8 cellular contexts compared by ENCODE assay signal in genomic region chr2:10864888-10865551, GRCh38. TPM values are rescaled to one million over a fixed set of nuclear protein-coding genes. Genes with fewer than 3 reads are reported as not detected.
A peak's percentile ranks its signal among the peaks of the same experiment; 100 is the strongest.
DNase-seq lines count a peak whose midpoint lies in the region; ATAC-seq, FAIRE-seq and TF ChIP-seq lines count a peak whose summit lies in the region.

No MANE protein-coding gene starts in this region.

- WGBS in spleen, 5 donors: 32 to 51% (median 41%) methylated on average over 13 of the region's 13 CpGs
- WGBS in testis, 2 donors: 78 to 81% methylated on average over 13 of the region's 13 CpGs

- no peaks in the 10 kb centered on the region for H3K9me2 ChIP-seq in DOHH2 (replicated peaks; ENCODE audit: control insufficient read depth, low read length)

- H3K4me3 Mint-ChIP-seq in activated CD8-positive, alpha-beta T cell treated with anti-CD3 and anti-CD28 coated beads, Interleukin-2, amount 10 ng/mL, durations not matched to agents 7 days and 5 days: no peak overlapping the region

- no peaks in the 10 kb centered on the region for H3K4me1 ChIP-seq in DOHH2 (ENCODE audit: control insufficient read depth, low read length)
- H3K4me1 ChIP-seq in spleen: peaks cover 9 to 40% (median 25%) of the 10 kb centered on the region in 6 donors
- H3K4me1 ChIP-seq in testis: no peaks in the 10 kb centered on the region

- no peak overlapping the region for H3K27ac Mint-ChIP-seq in activated CD8-positive, alpha-beta T cell treated with anti-CD3 and anti-CD28 coated beads, Interleukin-2, amount 10 ng/mL, durations not matched to agents 7 days and 5 days

- DNase-seq in GM19239 (ENCODE audit: insufficient read length, low spot score) (peak; percentile 63), spleen (no peak), testis (no peak), substantia nigra (lab: John Stamatoyannopoulos, UW) (no peak), UCSD-AML1 (lab: John Stamatoyannopoulos, UW; ENCODE audit: unreplicated experiment) (no peak)
- peak; percentile 47 for DNase-seq in activated CD8-positive, alpha-beta T cell treated with anti-CD3 and anti-CD28 coated beads, Interleukin-2, amount 10 ng/mL, durations not matched to agents 7 days and 5 days

- intact Hi-C loops in spleen (cut with DNase I; ENCODE audit: low total_unique reads): no loop called here
- intact Hi-C loops in testis (cut with DNase I; ENCODE audit: low total_unique reads): no loop called here

- no peaks in the 10 kb centered on the region for H4K20me1 ChIP-seq in DOHH2 (ENCODE audit: control insufficient read depth, insufficient read depth, low read depth, low read length)

- H3K79me2 ChIP-seq in DOHH2 (ENCODE audit: control insufficient read depth, low read length): no peaks in the 10 kb centered on the region

- H3K27ac ChIP-seq in DOHH2 (ENCODE audit: low read depth, low read length) (no peak overlapping the region), spleen (peak overlapping the region in 2 of 8 donors; percentile 17 to 39), testis (no peak overlapping the region), substantia nigra (ENCODE audit: low read depth, low read length, poor library complexity, severe bottlenecking) (no peak overlapping the region)

- H3K36me3 Mint-ChIP-seq in activated CD8-positive, alpha-beta T cell treated with anti-CD3 and anti-CD28 coated beads, Interleukin-2, amount 10 ng/mL, durations not matched to agents 7 days and 5 days (ENCODE audit: low read depth): no peaks in the 10 kb centered on the region

- H3K4me2 ChIP-seq in DOHH2 (ENCODE audit: low read length): no peak overlapping the region

- TF ChIP-seq CTCF in DOHH2 (IDR thresholded peaks at IDR 0.05; ENCODE audit: low read depth, low read length, poor library complexity, severe bottlenecking) (peak; percentile 21), spleen (IDR thresholded peaks at IDR 0.05 in 8 of 11, conservative IDR thresholded peaks at IDR 0.05 in 3 of 11) (peak in 10 of 11 experiments; percentile 26 to 55 (median 40)), testis (IDR thresholded peaks at IDR 0.05) (no peak)

- POLR2A ChIA-PET in activated CD8-positive, alpha-beta T cell treated with anti-CD3 and anti-CD28 coated beads, Interleukin-2, amount 10 ng/mL, durations not matched to agents 7 days and 5 days (lab: Charles Lee): interaction anchor here (0.6 kb wide), 1 partner anchor 10 kb away, joined by 3 read pairs; no protein-coding TSS in a partner anchor

- no peaks in the 10 kb centered on the region for H3F3A ChIP-seq in DOHH2 (ENCODE audit: control insufficient read depth, insufficient read depth)

- TF ChIP-seq POLR2A in spleen (IDR thresholded peaks at IDR 0.05) (no peak), testis (IDR thresholded peaks at IDR 0.05) (no peak)

- H3K4me3 ChIP-seq in DOHH2 (ENCODE audit: low read length) (no peak overlapping the region), spleen (peak overlapping the region in 1 of 8 donors; percentile 21), testis (no peak overlapping the region)

- H3K36me3 ChIP-seq in DOHH2 (ENCODE audit: control insufficient read depth, low read length) (no peaks in the 10 kb centered on the region), spleen (no peaks in the 10 kb centered on the region), testis (ENCODE audit: low read depth, missing control alignments) (no peaks in the 10 kb centered on the region)

- peaks cover 38% of the 10 kb centered on the region for H3K27me3 Mint-ChIP-seq in activated CD8-positive, alpha-beta T cell treated with anti-CD3 and anti-CD28 coated beads, Interleukin-2, amount 10 ng/mL, durations not matched to agents 7 days and 5 days (ENCODE audit: low read depth)

- H3K27me3 ChIP-seq in DOHH2 (ENCODE audit: control insufficient read depth, low read length): peaks cover 36% of the 10 kb centered on the region
- peaks cover 0 to 30% (median 0%) of the 10 kb centered on the region in 7 donors for H3K27me3 ChIP-seq in spleen (replicated peaks in 1 of 7)
- H3K27me3 ChIP-seq in testis: no peaks in the 10 kb centered on the region

- peak; percentile 82 for ATAC-seq in HG03097 (IDR thresholded peaks at IDR 0.05; ENCODE audit: low FRiP score, unreplicated experiment)
- peak; percentile 90 for ATAC-seq in activated CD8-positive, alpha-beta T cell treated with anti-CD3 and anti-CD28 coated beads, Interleukin-2, amount 10 ng/mL, durations not matched to agents 7 days and 5 days

- H3K4me1 Mint-ChIP-seq in activated CD8-positive, alpha-beta T cell treated with anti-CD3 and anti-CD28 coated beads, Interleukin-2, amount 10 ng/mL, durations not matched to agents 7 days and 5 days (ENCODE audit: low read depth): peaks cover 30% of the 10 kb centered on the region

- CTCF ChIA-PET in activated CD8-positive, alpha-beta T cell treated with anti-CD3 and anti-CD28 coated beads, Interleukin-2, amount 10 ng/mL, durations not matched to agents 7 days and 5 days (lab: Charles Lee): interaction anchor here (1.0 to 1.7 kb wide), 3 partner anchors 29 to 33 kb away, joined by 4 to 6 read pairs (median 4); no protein-coding TSS in a partner anchor

- FAIRE-seq in GM19239 (lab: Jason Lieb, UNC): peak; percentile 99

- H3K9me3 ChIP-seq in DOHH2 (ENCODE audit: control insufficient read depth, insufficient read depth, low read length) (no peaks in the 10 kb centered on the region), spleen (no peaks in the 10 kb centered on the region), testis (no peaks in the 10 kb centered on the region)

- no peaks in the 10 kb centered on the region for H3K9me3 Mint-ChIP-seq in activated CD8-positive, alpha-beta T cell treated with anti-CD3 and anti-CD28 coated beads, Interleukin-2, amount 10 ng/mL, durations not matched to agents 7 days and 5 days (ENCODE audit: insufficient read depth)

RNA-seq across cellular contexts. Expression of gene KCNF1, which starts 46.7 kb away (rescaled TPM):
- not detected for total RNA-seq in activated CD8-positive, alpha-beta T cell treated with anti-CD3 and anti-CD28 coated beads, Interleukin-2, amount 10 ng/mL, durations not matched to agents 7 days and 5 days
- total RNA-seq in spleen (1 to 10 TPM in 2 of 7 donors, under 1 TPM in 2, not detected in 3; 0.25 to 1.2 (median 0.65) TPM), testis (under 1 TPM; 0.19 to 0.63 TPM)
- polyA plus RNA-seq in spleen (under 1 TPM; 0.16 to 0.91 (median 0.57) TPM), testis (ENCODE audit: insufficient read depth, low read depth, low replicate concordance) (0.70 TPM)

RNA-seq across cellular contexts. Expression of gene PDIA6, which starts 52.4 kb away (rescaled TPM):
- 100 to 1,000 TPM; 131 to 138 TPM for total RNA-seq in activated CD8-positive, alpha-beta T cell treated with anti-CD3 and anti-CD28 coated beads, Interleukin-2, amount 10 ng/mL, durations not matched to agents 7 days and 5 days
- total RNA-seq in spleen (100 to 1,000 TPM; 100 to 164 (median 131) TPM), testis (10 to 100 TPM; 74.3 to 78.4 TPM)
- polyA plus RNA-seq in spleen (10 to 100 TPM; 29.7 to 60.5 (median 56.0) TPM), testis (ENCODE audit: insufficient read depth, low read depth, low replicate concordance) (123 TPM)

Comparison
In these comparisons a context has a peak if more than half of its experiments do, and no peak if none do; other contexts are left out.
1. CTCF ChIP-seq: peak in DOHH2 (single experiment) and spleen (10 of 11); none in testis (0 of 3).
2. DNase-seq: peak in GM19239 (single experiment) and activated CD8-positive, alpha-beta T cell treated with anti-CD3 and anti-CD28 coated beads, Interleukin-2, amount 10 ng/mL, durations not matched to agents 7 days and 5 days (single experiment); none in spleen (single experiment), testis (single experiment), substantia nigra (0 of 49) and UCSD-AML1 (single experiment).